Comparison of ENCODE assay signal across 18 cellular contexts in the genomic region with DNA sequence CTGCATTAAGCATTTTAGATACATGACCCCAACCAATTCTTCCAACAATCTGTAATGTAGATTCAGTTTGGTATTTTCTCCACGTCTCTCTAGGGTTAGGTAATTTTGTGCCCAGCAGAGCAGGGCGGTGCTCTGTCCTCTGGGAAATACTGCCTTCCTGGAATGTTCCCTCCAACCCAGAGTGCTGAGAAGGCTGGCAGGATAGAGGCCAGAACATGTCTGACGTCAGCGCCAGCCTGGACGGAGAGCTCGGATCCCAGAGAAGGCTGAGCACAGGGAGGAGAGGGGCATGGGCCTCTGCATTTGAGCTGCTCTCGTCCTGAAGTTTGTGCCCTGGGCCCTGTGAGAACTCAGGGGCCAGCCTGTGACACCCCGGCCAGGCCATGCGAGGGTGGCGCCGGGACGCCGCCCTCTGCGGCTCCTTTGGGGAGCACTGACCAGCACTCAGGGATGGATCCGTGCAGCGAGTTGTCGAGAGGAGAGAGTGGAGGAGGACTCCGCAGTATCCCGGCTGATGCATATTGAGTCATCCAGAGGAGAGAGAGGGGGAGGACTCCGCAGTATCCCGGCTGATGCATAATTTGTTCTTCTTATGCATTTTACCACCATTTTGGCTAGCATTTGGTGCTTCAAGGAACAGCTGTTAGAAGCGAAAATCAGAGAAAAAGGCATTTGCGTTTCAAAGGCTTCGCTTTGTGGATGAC.
DNase-seq lines count a peak whose midpoint lies in the region; ATAC-seq and TF ChIP-seq lines count a peak whose summit lies in the region.
"Had no signal": no experiment of that assay in that cellular context is flagged by ENCODE, and none has a peak within 500 bp of the region (broad histone marks: within the 10 kb centered on the region; RNA-seq: fewer than 3 reads in every experiment).

No MANE protein-coding gene starts in this region.

- no peaks in the 10 kb centered on the region for H3K36me3 Mint-ChIP-seq in nephron progenitor cell (ENCODE audit: low read depth)
- H3K36me3 Mint-ChIP-seq: CD8-positive, alpha-beta memory T cell; naive B cell had no signal

- H3K9me3 ChIP-seq in tibial artery (no peaks in the 10 kb centered on the region), testis (no peaks in the 10 kb centered on the region)

- no peak for DNase-seq in Right ventricle myocardium inferior (ENCODE audit: missing footprints)
- no peak for DNase-seq in cardiac septum (ENCODE audit: low spot score)
- peak; percentile 7 for DNase-seq in fibroblast of mammary gland (ENCODE audit: low read depth)
- DNase-seq in nephron progenitor cell: no peak
- peak; percentile 79 to 96 for DNase-seq in tibial artery
- DNase-seq in DMS153 (lab: John Stamatoyannopoulos, UW): no peak
- DNase-seq in testis: no peak
- no peak for DNase-seq in NCI-H2029 treated with DMSO at 0.1 percent for 48 hours (lab: John Stamatoyannopoulos, UW)
- DNase-seq: 8988T; activated CD4-positive, alpha-beta T cell treated with anti-CD3 and anti-CD28 coated beads, Interleukin-2, amount 50 U/mL, for 48 hours; CD8-positive, alpha-beta memory T cell; Karpas-422; naive B cell; NCI-H187 treated with DMSO at 0.1 percent for 48 hours; NCI-H774; T-helper 9 cell had no signal

- peak; percentile 47 for ATAC-seq in Right ventricle myocardium inferior
- ATAC-seq: activated T-helper 17 cell treated with anti-CD3 and anti-CD28 coated beads, Interleukin-2, amount 50 U/mL, for 72 hours had no signal

- no peak for TF ChIP-seq CTCF in fibroblast of mammary gland (conservative IDR thresholded peaks at IDR 0.05; ENCODE audit: control insufficient read depth, insufficient read depth, low read depth, low read length)
- no peak for TF ChIP-seq CTCF in nephron progenitor cell (IDR thresholded peaks at IDR 0.05)
- TF ChIP-seq CTCF in tibial artery (IDR thresholded peaks at IDR 0.05): peak in 1 of 2 experiments; percentile 20
- no peak for TF ChIP-seq CTCF in testis (IDR thresholded peaks at IDR 0.05)

- H3K9me3 Mint-ChIP-seq in nephron progenitor cell: no peaks in the 10 kb centered on the region
- H3K9me3 Mint-ChIP-seq: activated T-helper 17 cell treated with anti-CD3 and anti-CD28 coated beads, Interleukin-2, amount 50 U/mL, for 72 hours; CD8-positive, alpha-beta memory T cell; naive B cell; stimulated activated naive CD8-positive, alpha-beta T cell treated with anti-CD3 and anti-CD28 coated beads, Interleukin-15, Interleukin-2, amounts not matched to agents 100 ng/mL and 50 ng/mL, for 24 hours had no signal

- H3K27ac ChIP-seq in tibial artery (peak overlapping the region; percentile 92 to 96), testis (no peak overlapping the region)

- H3K4me1 ChIP-seq in tibial artery: peaks cover 0 to 47% (median 22%) of the 10 kb centered on the region in 4 donors
- H3K4me1 ChIP-seq in testis: no peaks in the 10 kb centered on the region

- H3K4me3 Mint-ChIP-seq in nephron progenitor cell: no peak overlapping the region
- H3K4me3 Mint-ChIP-seq: activated T-helper 17 cell treated with anti-CD3 and anti-CD28 coated beads, Interleukin-2, amount 50 U/mL, for 72 hours; CD8-positive, alpha-beta memory T cell; naive B cell; stimulated activated naive CD8-positive, alpha-beta T cell treated with anti-CD3 and anti-CD28 coated beads, Interleukin-15, Interleukin-2, amounts not matched to agents 100 ng/mL and 50 ng/mL, for 24 hours had no signal

- no peaks in the 10 kb centered on the region for H3K36me3 ChIP-seq in tibial artery
- no peaks in the 10 kb centered on the region for H3K36me3 ChIP-seq in testis (ENCODE audit: low read depth, missing control alignments)

- no peaks in the 10 kb centered on the region for H3K27me3 ChIP-seq in tibial artery
- no peaks in the 10 kb centered on the region for H3K27me3 ChIP-seq in testis

- H3K27me3 Mint-ChIP-seq in nephron progenitor cell (ENCODE audit: low read depth, poor library complexity): peaks cover 19% of the 10 kb centered on the region
- H3K27me3 Mint-ChIP-seq: CD8-positive, alpha-beta memory T cell; stimulated activated naive CD8-positive, alpha-beta T cell treated with anti-CD3 and anti-CD28 coated beads, Interleukin-15, Interleukin-2, amounts not matched to agents 100 ng/mL and 50 ng/mL, for 24 hours had no signal

- WGBS in testis, 2 donors: 91 to 96% methylated on average over 21 to 24 of the region's 24 CpGs

- intact Hi-C loops in Right ventricle myocardium inferior (cut with DNase I) (no loop called here), cardiac septum (cut with DNase I) (no loop called here), tibial artery (cut with DNase I; ENCODE audit: low total_unique reads) (no loop called here), testis (cut with DNase I; ENCODE audit: low total_unique reads) (no loop called here)

- peaks cover 39% of the 10 kb centered on the region for H3K4me1 Mint-ChIP-seq in nephron progenitor cell
- H3K4me1 Mint-ChIP-seq: activated T-helper 17 cell treated with anti-CD3 and anti-CD28 coated beads, Interleukin-2, amount 50 U/mL, for 72 hours; CD8-positive, alpha-beta memory T cell; naive B cell had no signal

- H3K27ac Mint-ChIP-seq in nephron progenitor cell: peak overlapping the region; percentile 62
- H3K27ac Mint-ChIP-seq: activated T-helper 17 cell treated with anti-CD3 and anti-CD28 coated beads, Interleukin-2, amount 50 U/mL, for 72 hours; CD8-positive, alpha-beta memory T cell; stimulated activated naive CD8-positive, alpha-beta T cell treated with anti-CD3 and anti-CD28 coated beads, Interleukin-15, Interleukin-2, amounts not matched to agents 100 ng/mL and 50 ng/mL, for 24 hours had no signal

- H3K4me3 ChIP-seq in fibroblast of mammary gland (ENCODE audit: control insufficient read depth, low read depth, low read length) (no peak overlapping the region), tibial artery (peak overlapping the region; percentile 63 to 65), testis (no peak overlapping the region)

- no peak for TF ChIP-seq POLR2A in testis (IDR thresholded peaks at IDR 0.05)

Comparison
In these comparisons a context has a peak if more than half of its experiments do, and no peak if none do; other contexts are left out.
1. DNase-seq: peak in fibroblast of mammary gland (single experiment) and tibial artery (2 of 2); none in Right ventricle myocardium inferior (single experiment), cardiac septum (single experiment), nephron progenitor cell (single experiment), DMS153 (single experiment), testis (single experiment) and NCI-H2029 treated with DMSO at 0.1 percent for 48 hours (single experiment).
2. H3K4me3 ChIP-seq: peak in tibial artery (2 of 2); none in fibroblast of mammary gland (single experiment) and testis (0 of 2).
3. H3K27ac ChIP-seq: peak in tibial artery (2 of 2); none in testis (0 of 2).